In the genomic region with DNA sequence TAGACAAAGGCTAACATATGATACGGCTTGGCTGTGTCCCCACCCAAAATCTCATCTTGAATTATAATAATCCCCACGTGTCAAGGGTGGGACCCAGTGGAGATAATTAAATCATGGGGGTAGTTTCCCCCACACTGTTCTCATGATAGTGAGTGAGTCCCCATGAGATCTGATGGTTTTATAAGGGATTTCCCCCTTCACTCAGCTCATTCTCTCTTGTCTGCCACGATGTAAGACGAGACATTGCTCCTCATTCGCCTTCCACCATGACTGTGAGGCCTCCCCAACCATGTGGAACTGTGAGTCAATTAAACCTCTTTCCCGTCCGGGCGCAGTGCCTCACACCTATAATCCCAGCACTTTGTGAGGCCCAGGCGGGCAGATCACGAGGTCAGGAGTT, we compare ENCODE assay signal across 22 cellular contexts.
"Had no signal": no experiment of that assay in that cellular context is flagged by ENCODE, and none has a peak within 500 bp of the region (broad histone marks: within the 10 kb centered on the region; RNA-seq: fewer than 3 reads in every experiment).

No MANE protein-coding gene starts in this region.

- H3K36me3 Mint-ChIP-seq: naive thymus-derived CD8-positive, alpha-beta T cell had no signal

- DNase-seq: cerebellar nuclear complex; colonic mucosa; dermis blood vessel endothelial cell; esophagus squamous epithelium; foreskin fibroblast; glutamatergic neuron; kidney; left cardiac atrium; left ventricle myocardium superior; naive thymus-derived CD8-positive, alpha-beta T cell; posterior cingulate gyrus; sigmoid colon; stimulated activated CD4-positive, alpha-beta T cell treated with anti-CD3 and anti-CD28 coated beads, Interleukin-2, amount 100 ng/mL, for 48 hours; stimulated activated naive CD4-positive, alpha-beta T cell; upper lobe of right lung had no signal

- H3K9me3 ChIP-seq: colonic mucosa, esophagus squamous epithelium, gastroesophageal sphincter, neutrophil, sigmoid colon, suprapubic skin, tibial nerve, upper lobe of right lung, vagina had no signal

- H3K9me3 Mint-ChIP-seq: naive thymus-derived CD8-positive, alpha-beta T cell had no signal

- ATAC-seq: gastroesophageal sphincter; naive thymus-derived CD8-positive, alpha-beta T cell; upper lobe of right lung had no signal

- H3K4me1 Mint-ChIP-seq: naive thymus-derived CD8-positive, alpha-beta T cell had no signal

- H3K4me3 ChIP-seq: colonic mucosa, esophagus squamous epithelium, gastroesophageal sphincter, hepatocyte, sigmoid colon, skin epidermis, suprapubic skin, tibial nerve, upper lobe of right lung, vagina had no signal

- H3K4me3 Mint-ChIP-seq: naive thymus-derived CD8-positive, alpha-beta T cell had no signal

- H3K36me3 ChIP-seq: colonic mucosa, esophagus squamous epithelium, gastroesophageal sphincter, neutrophil, sigmoid colon, suprapubic skin, tibial nerve, upper lobe of right lung, vagina had no signal

- H3K27ac ChIP-seq: colonic mucosa, esophagus squamous epithelium, gastroesophageal sphincter, hepatocyte, neutrophil, sigmoid colon, skin epidermis, suprapubic skin, tibial nerve, upper lobe of right lung, vagina had no signal

- H3K4me1 ChIP-seq: colonic mucosa had no signal

- H3K27ac Mint-ChIP-seq: naive thymus-derived CD8-positive, alpha-beta T cell had no signal

- H3K27me3 ChIP-seq: colonic mucosa, gastroesophageal sphincter, hepatocyte, neutrophil, sigmoid colon, suprapubic skin, tibial nerve, upper lobe of right lung, vagina had no signal
